Comparison of ENCODE assay signal across 26 cellular contexts in the genomic region with DNA sequence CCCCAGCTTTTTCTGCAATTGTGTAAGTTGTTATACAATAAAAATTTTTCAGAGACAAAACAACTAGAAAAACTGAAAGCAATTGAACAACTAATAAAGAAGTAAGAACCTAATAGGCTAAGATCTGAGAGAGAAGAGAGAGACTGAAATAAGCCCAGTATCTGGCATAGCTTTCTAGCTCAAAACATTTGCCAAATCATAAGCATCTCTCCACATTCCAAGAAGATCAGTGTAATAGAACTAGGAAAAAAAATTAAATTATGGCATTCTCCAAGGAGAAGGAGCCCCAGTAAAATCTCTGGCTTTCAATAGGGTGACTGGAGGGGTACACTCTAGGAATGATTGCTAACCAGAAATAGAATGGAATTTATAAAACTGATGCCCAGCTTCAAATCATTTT. TPM values are rescaled to one million over a fixed set of nuclear protein-coding genes. Genes with fewer than 3 reads are reported as not detected.
DNase-seq lines count a peak whose midpoint lies in the region; ATAC-seq and TF ChIP-seq lines count a peak whose summit lies in the region.
"Had no signal": no experiment of that assay in that cellular context is flagged by ENCODE, and none has a peak within 500 bp of the region (broad histone marks: within the 10 kb centered on the region; RNA-seq: fewer than 3 reads in every experiment).

No MANE protein-coding gene starts in this region.

- H3K27me3 Mint-ChIP-seq in MCF 10A (ENCODE audit: insufficient read depth, unreplicated experiment) = no peaks in the 10 kb centered on the region
- H3K27me3 Mint-ChIP-seq: B cell had no signal

- in situ Hi-C loops in brain microvascular endothelial cell (cut with HindIII; ENCODE audit: low pct_ligation_motif_present, low sequenced_read_pairs) (no loop called here), HAP-1 (cut with MboI; ENCODE audit: low sequenced_read_pairs) (no loop called here)

- H3K4me3 ChIP-seq in breast epithelium = no peak overlapping the region
- no peak overlapping the region for H3K4me3 ChIP-seq in brain microvascular endothelial cell (ENCODE audit: low read depth, low read length)
- H3K4me3 ChIP-seq in fibroblast of the aortic adventitia (ENCODE audit: low read depth, low read length) = no peak overlapping the region
- H3K4me3 ChIP-seq in HAP-1 = no peak overlapping the region
- H3K4me3 ChIP-seq: heart left ventricle, suprapubic skin had no signal

- BruUV-seq in MCF 10A (replicated peaks; lab: Mats Ljungman, UMichigan) = no TSS peak

- H3K27me3 ChIP-seq in breast epithelium (no peaks in the 10 kb centered on the region), brain microvascular endothelial cell (replicated peaks) (no peaks in the 10 kb centered on the region), HAP-1 (ENCODE audit: low read depth) (no peaks in the 10 kb centered on the region)
- H3K27me3 ChIP-seq: heart left ventricle, suprapubic skin had no signal

- no peaks in the 10 kb centered on the region for H3K4me1 ChIP-seq in breast epithelium
- peaks cover 4% of the 10 kb centered on the region for H3K4me1 ChIP-seq in HAP-1
- H3K4me1 ChIP-seq: heart left ventricle, suprapubic skin had no signal

- H3K9me3 Mint-ChIP-seq in MCF 10A (ENCODE audit: unreplicated experiment) = peaks cover 8% of the 10 kb centered on the region

- ATAC-seq in GM18868 (IDR thresholded peaks at IDR 0.05; ENCODE audit: unreplicated experiment) (no peak), HG03095 (IDR thresholded peaks at IDR 0.05; ENCODE audit: unreplicated experiment) (no peak)
- ATAC-seq: heart left ventricle; naive thymus-derived CD8-positive, alpha-beta T cell; stimulated activated effector memory CD8-positive, alpha-beta T cell treated with anti-CD3 and anti-CD28 coated beads, Interleukin-12 subunit alpha, Interleukin-12 subunit beta, amount 100 ng/mL, for 72 hours; WTC11 had no signal

- TF ChIP-seq CTCF in MCF 10A (IDR thresholded peaks at IDR 0.05; ENCODE audit: unreplicated experiment) (no peak), breast epithelium (IDR thresholded peaks at IDR 0.05) (no peak), brain microvascular endothelial cell (IDR thresholded peaks at IDR 0.05; ENCODE audit: low read depth, low read length, missing control alignments) (no peak), fibroblast of the aortic adventitia (IDR thresholded peaks at IDR 0.05; ENCODE audit: insufficient read depth, low read length) (no peak), RWPE1 (conservative IDR thresholded peaks at IDR 0.05; ENCODE audit: low read depth) (no peak)

- H3K36me3 ChIP-seq in breast epithelium = no peaks in the 10 kb centered on the region
- H3K36me3 ChIP-seq in brain microvascular endothelial cell (replicated peaks) = no peaks in the 10 kb centered on the region
- no peaks in the 10 kb centered on the region for H3K36me3 ChIP-seq in HAP-1 (replicated peaks)
- H3K36me3 ChIP-seq: heart left ventricle, suprapubic skin had no signal

- H3K36me3 Mint-ChIP-seq in MCF 10A (ENCODE audit: insufficient read depth, unreplicated experiment) = no peaks in the 10 kb centered on the region
- H3K36me3 Mint-ChIP-seq: activated naive CD8-positive, alpha-beta T cell treated with anti-CD3 and anti-CD28 coated beads for 36 hours; stimulated activated effector memory CD8-positive, alpha-beta T cell treated with anti-CD3 and anti-CD28 coated beads, Interleukin-12 subunit alpha, Interleukin-12 subunit beta, amount 100 ng/mL, for 72 hours; WTC11 had no signal

- H3K4me1 Mint-ChIP-seq in MCF 10A (ENCODE audit: insufficient read depth, unreplicated experiment) = peaks cover 18% of the 10 kb centered on the region
- H3K4me1 Mint-ChIP-seq: activated CD4-positive, alpha-beta T cell treated with anti-CD3 and anti-CD28 coated beads, Interleukin-2, amount 10 ng/mL, durations not matched to agents 7 days and 5 days; activated naive CD8-positive, alpha-beta T cell treated with anti-CD3 and anti-CD28 coated beads for 36 hours; B cell; CD4-positive, alpha-beta memory T cell; naive thymus-derived CD8-positive, alpha-beta T cell; stimulated activated effector memory CD8-positive, alpha-beta T cell treated with anti-CD3 and anti-CD28 coated beads, Interleukin-12 subunit alpha, Interleukin-12 subunit beta, amount 100 ng/mL, for 72 hours had no signal

- H3K4me3 Mint-ChIP-seq in MCF 10A (ENCODE audit: unreplicated experiment) = no peak overlapping the region
- H3K4me3 Mint-ChIP-seq: activated CD4-positive, alpha-beta T cell treated with anti-CD3 and anti-CD28 coated beads, Interleukin-2, amount 10 ng/mL, durations not matched to agents 7 days and 5 days; activated naive CD8-positive, alpha-beta T cell treated with anti-CD3 and anti-CD28 coated beads for 36 hours; activated T-cell treated with anti-CD3 and anti-CD28 coated beads, Interleukin-2, amount 50 U/mL, for 24 hours; B cell; CD4-positive, alpha-beta memory T cell; naive thymus-derived CD8-positive, alpha-beta T cell; stimulated activated effector memory CD8-positive, alpha-beta T cell treated with anti-CD3 and anti-CD28 coated beads, Interleukin-12 subunit alpha, Interleukin-12 subunit beta, amount 100 ng/mL, for 72 hours; WTC11 had no signal

- H3K27ac ChIP-seq in breast epithelium (no peak overlapping the region), brain microvascular endothelial cell (peak overlapping the region; percentile 75), RWPE1 (no peak overlapping the region)
- H3K27ac ChIP-seq: heart left ventricle, suprapubic skin had no signal

- intact Hi-C loops in MCF 10A (cut with micrococcal nuclease) (no loop called here), breast epithelium (cut with DNase I; ENCODE audit: low total_unique reads) (no loop called here)

- peak overlapping the region; percentile 85 for H3K27ac Mint-ChIP-seq in MCF 10A (ENCODE audit: low read depth, unreplicated experiment)
- H3K27ac Mint-ChIP-seq: activated CD4-positive, alpha-beta T cell treated with anti-CD3 and anti-CD28 coated beads, Interleukin-2, amount 10 ng/mL, durations not matched to agents 7 days and 5 days; activated naive CD8-positive, alpha-beta T cell treated with anti-CD3 and anti-CD28 coated beads for 36 hours; activated T-cell treated with anti-CD3 and anti-CD28 coated beads, Interleukin-2, amount 50 U/mL, for 24 hours; B cell; CD4-positive, alpha-beta memory T cell; naive thymus-derived CD8-positive, alpha-beta T cell; stimulated activated effector memory CD8-positive, alpha-beta T cell treated with anti-CD3 and anti-CD28 coated beads, Interleukin-12 subunit alpha, Interleukin-12 subunit beta, amount 100 ng/mL, for 72 hours; WTC11 had no signal

- POLR2A ChIA-PET in MCF 10A (lab: Yijun Ruan, JAX) (interaction anchor here (0.6 to 1.9 kb wide), 3 partner anchors 9 to 156 kb away, joined by 3 to 10 read pairs (median 7); partner anchors contain the start of gene PPP3CA), RWPE1 (lab: Yijun Ruan, JAX; ENCODE audit: low non-redundant PET) (no interaction called here)

- CTCF ChIA-PET in MCF 10A (lab: Yijun Ruan, JAX) (interaction anchor here (0.9 kb wide), 1 partner anchor 364 kb away, joined by 5 read pairs; no protein-coding TSS in a partner anchor), RWPE1 (lab: Yijun Ruan, JAX) (no interaction called here)

- no peak for TF ChIP-seq POLR2A in breast epithelium (IDR thresholded peaks at IDR 0.05)

- H3K9me3 ChIP-seq in breast epithelium (no peaks in the 10 kb centered on the region), HAP-1 (no peaks in the 10 kb centered on the region)
- H3K9me3 ChIP-seq: suprapubic skin had no signal

- DNase-seq in MCF 10A (ENCODE audit: unreplicated experiment) (no peak), breast epithelium (ENCODE audit: low spot score in 2 of 2) (no peak), brain microvascular endothelial cell (no peak), fibroblast of the aortic adventitia (ENCODE audit: low read depth) (peak; percentile 77), HAP-1 (ENCODE audit: low spot score in 2 of 2) (no peak), RWPE1 (ENCODE audit: low spot score) (no peak)
- DNase-seq: 8988T; activated CD4-positive, alpha-beta T cell treated with anti-CD3 and anti-CD28 coated beads, Interleukin-2, amount 10 ng/mL, durations not matched to agents 7 days and 5 days; activated gamma-delta T cell; activated naive CD8-positive, alpha-beta T cell treated with anti-CD3 and anti-CD28 coated beads for 36 hours; activated T-cell treated with anti-CD3 and anti-CD28 coated beads, Interleukin-2, amount 50 U/mL, for 24 hours; CD4-positive, alpha-beta memory T cell; DND-41; GOT3; heart left ventricle; midbrain; naive thymus-derived CD8-positive, alpha-beta T cell; NCI-H1092; NCI-H1694 treated with DMSO at 0.1 percent for 48 hours; RPMI8226 had no signal

RNA-seq across cellular contexts. Expression of gene PPP3CA, which starts 19.0 kb away (rescaled TPM):
- 53.7 and 73.0 TPM in 2 replicates for total RNA-seq in MCF 10A (2022)
- total RNA-seq in breast epithelium = 10 to 100 TPM; 32.4 to 59.6 (median 47.8) TPM
- total RNA-seq in fibroblast of the aortic adventitia (ENCODE audit: low replicate concordance) = 39.0 and 64.4 TPM in 2 replicates
